ENCODE assay signal across 12 cellular contexts in the genomic region with DNA sequence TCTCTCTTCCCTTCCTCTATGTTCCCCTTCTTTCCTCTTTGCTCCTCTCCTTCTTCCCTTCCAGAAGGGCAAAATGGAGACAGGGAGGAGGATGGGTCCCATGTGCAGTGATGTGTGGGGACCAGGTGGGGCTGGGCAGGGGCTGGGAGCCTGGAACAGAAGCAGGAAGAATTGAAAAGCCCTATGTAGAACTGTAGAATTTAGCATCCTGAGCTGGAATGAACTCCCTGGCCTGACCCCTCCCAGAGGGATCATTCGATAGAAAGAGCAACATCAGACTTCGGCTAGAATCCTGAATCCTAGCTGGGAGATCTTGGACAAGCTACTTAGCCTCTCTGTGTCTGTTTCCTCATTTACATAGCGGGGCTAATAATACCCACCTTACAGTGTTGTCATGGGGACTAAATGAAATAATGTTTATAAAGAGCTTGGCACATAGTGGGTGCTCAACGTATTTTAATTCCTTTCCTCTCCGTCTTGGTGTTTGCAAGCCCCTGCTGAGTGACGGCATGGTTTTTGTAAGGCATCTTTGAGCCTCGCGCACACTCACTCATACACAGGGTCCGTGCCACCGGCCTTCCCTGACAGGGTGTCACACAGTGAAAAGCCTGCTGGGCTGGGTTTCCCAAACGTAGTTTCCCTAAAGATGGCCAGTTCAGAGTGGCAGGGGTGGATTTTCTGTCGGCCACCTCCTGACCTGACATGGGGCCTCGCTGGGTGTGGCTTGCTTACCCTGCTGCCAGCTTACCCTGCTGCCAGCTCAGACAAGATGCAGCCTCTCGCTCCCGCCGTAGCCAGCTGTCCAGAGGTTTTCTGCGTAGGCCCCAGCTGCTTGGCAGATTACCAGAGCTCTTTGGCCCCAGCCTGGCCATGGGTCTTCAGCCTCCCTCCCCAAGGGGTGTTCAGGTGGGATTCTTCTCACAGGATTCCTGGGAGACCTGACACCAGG. TPM values are rescaled to one million over a fixed set of nuclear protein-coding genes. Genes with fewer than 3 reads are reported as not detected.
DNase-seq lines count a peak whose midpoint lies in the region.
"Had no signal": no experiment of that assay in that cellular context is flagged by ENCODE, and none has a peak within 500 bp of the region (broad histone marks: within the 10 kb centered on the region; RNA-seq: fewer than 3 reads in every experiment).

No MANE protein-coding gene starts in this region.

- DNase-seq in GM23248: peak; percentile 17
- peak; percentile 47 to 75 for DNase-seq in NCI-H524 (lab: John Stamatoyannopoulos, UW)
- peak; percentile 31 for DNase-seq in globus pallidus (ENCODE audit: low spot score)
- no peak for DNase-seq in AML-193 (lab: John Stamatoyannopoulos, UW)
- no peak for DNase-seq in NCI-H510A treated with DMSO at 0.1 percent for 48 hours (lab: John Stamatoyannopoulos, UW)
- DNase-seq in NCI-H2029 (lab: John Stamatoyannopoulos, UW): no peak
- DNase-seq: activated CD4-positive, alpha-beta T cell treated with anti-CD3 and anti-CD28 coated beads for 4 hours; activated naive CD8-positive, alpha-beta T cell treated with anti-CD3 and anti-CD28 coated beads, Interleukin-2, amount 50 U/mL, for 24 hours; activated T-cell treated with anti-CD3 and anti-CD28 coated beads, Interleukin-2, amount 50 U/mL, for 1 hour; naive B cell; stimulated activated naive CD8-positive, alpha-beta T cell treated with anti-CD3 and anti-CD28 coated beads, Interleukin-15, amount 100 ng/mL, for 72 hours had no signal

- H3K9me2 ChIP-seq in GM23248 (ENCODE audit: insufficient read depth): no peaks in the 10 kb centered on the region

- H3K36me3 ChIP-seq in GM23248 (ENCODE audit: low read depth) (no peaks in the 10 kb centered on the region), rectal smooth muscle tissue (ENCODE audit: control insufficient read depth, insufficient read depth, low read length) (no peaks in the 10 kb centered on the region)

- in situ Hi-C loops in GM23248 (cut with MboI): loop anchor here (10.0 kb wide), 1 partner anchor 163 kb away; no protein-coding TSS in a partner anchor

- H3K27ac ChIP-seq in GM23248: no peak overlapping the region
- peak overlapping the region; percentile 76 for H3K27ac ChIP-seq in rectal smooth muscle tissue (ENCODE audit: low read depth, low read length)

- no peak overlapping the region for H3K9ac ChIP-seq in GM23248
- H3K9ac ChIP-seq in rectal smooth muscle tissue (ENCODE audit: low read length): no peak overlapping the region

- H3K27me3 ChIP-seq in GM23248 (replicated peaks; ENCODE audit: insufficient read depth) (peaks cover 10% of the 10 kb centered on the region; the same call in 1 of the 2 replicates), rectal smooth muscle tissue (ENCODE audit: control insufficient read depth, insufficient read depth, low read length) (peaks cover 10% of the 10 kb centered on the region)

- H4K20me1 ChIP-seq in GM23248 (ENCODE audit: insufficient read depth): no peaks in the 10 kb centered on the region

- H3F3A ChIP-seq in GM23248 (ENCODE audit: insufficient read depth): 0 out of 2 replicates have a peak, but pooled peaks cover 9% of the 10 kb centered on the region

- no peak overlapping the region for H2AFZ ChIP-seq in GM23248

- H3K9me3 ChIP-seq in GM23248 (ENCODE audit: low read depth): no peaks in the 10 kb centered on the region

- H3K4me2 ChIP-seq in GM23248 (ENCODE audit: unreplicated experiment): no peak overlapping the region

- WGBS in GM23248 (ENCODE audit: low coverage in 1 of 2, low lambda C conversion rate in 2 of 2, missing lambda C conversion rate in 2 of 2), 2 experiments: 59 to 65% methylated on average over 17 of the region's 17 CpGs

- H3K4me1 ChIP-seq in GM23248 (ENCODE audit: insufficient read depth) (peaks cover 11% of the 10 kb centered on the region), rectal smooth muscle tissue (ENCODE audit: control insufficient read depth, insufficient read depth, low read length) (peaks cover 38% of the 10 kb centered on the region)

- H3K79me2 ChIP-seq in GM23248 (ENCODE audit: insufficient read depth): peaks cover 9% of the 10 kb centered on the region

- no peak overlapping the region for H3K4me3 ChIP-seq in GM23248
- H3K4me3 ChIP-seq in rectal smooth muscle tissue (ENCODE audit: low read length): no peak overlapping the region

RNA-seq across cellular contexts. Expression of a gene that starts 6.1 kb away (rescaled TPM):
- total RNA-seq in GM23248 (2014; rRNA removed; shearing (Covaris generic)): 64.2 and 69.4 TPM in 2 replicates
- polyA plus RNA-seq in GM23248 (2016; fragmentation: Nextera tagmentation; extraction: Ambion mirVana): 5.3 and 6.6 TPM in 2 replicates

Comparison
In these comparisons a context has a peak if more than half of its experiments do, and no peak if none do; other contexts are left out.
1. DNase-seq: peak in GM23248 (single experiment), NCI-H524 (2 of 2) and globus pallidus (single experiment); none in AML-193 (0 of 2), NCI-H510A treated with DMSO at 0.1 percent for 48 hours (single experiment) and NCI-H2029 (single experiment).